1 cellular context compared by ENCODE assay signal in genomic region chr17:2137342-2138098, GRCh38.
TF ChIP-seq lines count a peak whose summit lies in the region.

No MANE protein-coding gene starts in this region.

TF ChIP-seq in HepG2, 621 proteins besides CTCF, POLR2A, EP300 and RAD21 (continued from another document):
- TF ChIP-seq NFAT5 (CRISPR knock-in tag; IDR thresholded peaks at IDR 0.05) (no peak), SIX4 (CRISPR knock-in tag; IDR thresholded peaks at IDR 0.05) (no peak), SRSF1 (optimal IDR thresholded peaks at IDR 0.05; ENCODE audit: low read depth, low read length) (no peak), ZFP36L2 (CRISPR knock-in tag; IDR thresholded peaks at IDR 0.05) (no peak), PHF5A (CRISPR knock-in tag; IDR thresholded peaks at IDR 0.05; ENCODE audit: low read depth, unreplicated experiment) (no peak), NFATC3 (CRISPR knock-in tag; IDR thresholded peaks at IDR 0.05) (no peak), ZNF414 (CRISPR knock-in tag; IDR thresholded peaks at IDR 0.05) (no peak), RBFOX2 (IDR thresholded peaks at IDR 0.05; ENCODE audit: low read depth, low read length) (no peak), TAF15 (IDR thresholded peaks at IDR 0.05; ENCODE audit: low read depth, low read length, poor library complexity, severe bottlenecking) (no peak), ZNF740 (CRISPR knock-in tag; IDR thresholded peaks at IDR 0.05) (no peak), PRMT3 (CRISPR knock-in tag; IDR thresholded peaks at IDR 0.05; ENCODE audit: borderline replicate concordance, low read depth) (no peak), HOXA7 (CRISPR knock-in tag; IDR thresholded peaks at IDR 0.05) (no peak), HMG20B (CRISPR knock-in tag; conservative IDR thresholded peaks at IDR 0.05) (no peak)
